Comparison of ENCODE assay signal across 24 cellular contexts in genomic region chr1:40756523-40756922, GRCh38. TPM values are rescaled to one million over a fixed set of nuclear protein-coding genes. Genes with fewer than 3 reads are reported as not detected.
DNase-seq lines count a peak whose midpoint lies in the region; ATAC-seq, FAIRE-seq and TF ChIP-seq lines count a peak whose summit lies in the region.
"Had no signal": no experiment of that assay in that cellular context is flagged by ENCODE, and none has a peak within 500 bp of the region (broad histone marks: within the 10 kb centered on the region; RNA-seq: fewer than 3 reads in every experiment).

No MANE protein-coding gene starts in this region.

- peaks cover 3% of the 10 kb centered on the region for H3K4me1 Mint-ChIP-seq in CD8-positive, alpha-beta T cell (ENCODE audit: low read depth)
- H3K4me1 Mint-ChIP-seq: CD14-positive monocyte had no signal

- TF ChIP-seq EP300 in HepG2 (IDR thresholded peaks at IDR 0.05; ENCODE audit: low read depth in 2 of 2, low read length in 2 of 2) (no peak), HepG2 (CRISPR knock-in tag; IDR thresholded peaks at IDR 0.05; ENCODE audit: borderline replicate concordance) (no peak)

- H3K27ac ChIP-seq in CD8-positive, alpha-beta T cell (ENCODE audit: low read depth, low read length) = no peak overlapping the region
- H3K27ac ChIP-seq in HepG2 (ENCODE audit: extremely low read length, insufficient read depth, low read length) (peak overlapping the region; percentile 89), gastrocnemius medialis (peak overlapping the region; percentile 9 to 84 (median 61))
- H3K27ac ChIP-seq: PC-9 had no signal

- POLR2A ChIA-PET in CD8-positive, alpha-beta T cell (lab: Charles Lee) = interaction anchor here (0.7 kb wide), 1 partner anchor 37 kb away, joined by 3 read pairs; no protein-coding TSS in a partner anchor
- POLR2A ChIA-PET in HepG2 (lab: Yijun Ruan, JAX) = interaction anchor here (1.0 to 4.6 kb wide), 4 partner anchors 26 to 65 kb away, joined by 3 to 91 read pairs (median 24); partner anchors contain the start of gene NFYC

- FAIRE-seq in GM12891 (lab: Jason Lieb, UNC) = peak; percentile 9
- FAIRE-seq in HepG2 (lab: Jason Lieb, UNC) = no peak
- FAIRE-seq: GM18507 had no signal

- no peaks in the 10 kb centered on the region for H4K20me1 ChIP-seq in HepG2 (ENCODE audit: insufficient read depth, low read length)

- 0 out of 2 replicates have a peak overlapping the region, but pooled peaks have one; percentile 4 for H3K4me2 ChIP-seq in HepG2 (ENCODE audit: low read depth, low read length)
- H3K4me2 ChIP-seq: PC-9 had no signal

- peak overlapping the region; percentile 42 for H3K27ac Mint-ChIP-seq in CD8-positive, alpha-beta T cell
- H3K27ac Mint-ChIP-seq: B cell had no signal

- no peak for TF ChIP-seq POLR2A in GM12891 (IDR thresholded peaks at IDR 0.05; ENCODE audit: low read depth, low read length)
- no peak for TF ChIP-seq POLR2A in HepG2 (IDR thresholded peaks at IDR 0.05; ENCODE audit: insufficient read depth in 1 of 2, low read depth in 2 of 2, low read length in 2 of 2)
- no peak for TF ChIP-seq POLR2A in gastrocnemius medialis (IDR thresholded peaks at IDR 0.05)

- no peak overlapping the region for H3K4me3 ChIP-seq in CD8-positive, alpha-beta T cell (ENCODE audit: low read depth, low read length)
- H3K4me3 ChIP-seq in HepG2 (replicated peaks in 1 of 3; ENCODE audit: insufficient read depth in 1 of 3, low read depth in 2 of 3, low read length in 3 of 3) (no peak overlapping the region), gastrocnemius medialis (no peak overlapping the region)
- H3K4me3 ChIP-seq: MG63, PC-9, SJCRH30 had no signal

- BruUV-seq in HepG2 (replicated peaks; lab: Mats Ljungman, UMichigan) = no TSS peak

- no peaks in the 10 kb centered on the region for H3K27me3 Mint-ChIP-seq in CD8-positive, alpha-beta T cell (ENCODE audit: low read depth)
- H3K27me3 Mint-ChIP-seq: B cell had no signal

- 98% methylated on average over 3 of the region's 3 CpGs for WGBS in HepG2 (ENCODE audit: low lambda C conversion rate)

- no peak for TF ChIP-seq RAD21 in HepG2 (CRISPR knock-in tag; IDR thresholded peaks at IDR 0.05)

- H3K4me1 ChIP-seq in CD8-positive, alpha-beta T cell (ENCODE audit: insufficient read depth, low read length) = no peaks in the 10 kb centered on the region
- peaks cover 54% of the 10 kb centered on the region for H3K4me1 ChIP-seq in HepG2 (ENCODE audit: insufficient read depth, low read length)
- peaks cover 34 to 56% of the 10 kb centered on the region in 2 donors for H3K4me1 ChIP-seq in gastrocnemius medialis

- H3K9me3 Mint-ChIP-seq in CD8-positive, alpha-beta T cell = no peaks in the 10 kb centered on the region
- H3K9me3 Mint-ChIP-seq: CD14-positive monocyte had no signal

- intact Hi-C loops in CD8-positive, alpha-beta T cell (cut with DNase I, micrococcal nuclease) = no loop called here
- intact Hi-C loops in HepG2 (cut with micrococcal nuclease; ENCODE audit: unreplicated experiment) (loop anchor here (5.0 kb wide), 1 partner anchor 64 kb away; the partner anchor contains the start of gene NFYC), gastrocnemius medialis (cut with DNase I; ENCODE audit: low total_unique reads) (no loop called here)

- H3K4me3 Mint-ChIP-seq in CD8-positive, alpha-beta T cell = no peak overlapping the region
- H3K4me3 Mint-ChIP-seq: B cell, CD14-positive monocyte had no signal

- peaks cover 2% of the 10 kb centered on the region for H3K79me2 ChIP-seq in HepG2 (ENCODE audit: insufficient read depth, low read length)

- no peak for TF ChIP-seq CTCF in CD8-positive, alpha-beta T cell (IDR thresholded peaks at IDR 0.05)
- no peak for TF ChIP-seq CTCF in HepG2 (CRISPR knock-in tag; IDR thresholded peaks at IDR 0.05)
- no peak for TF ChIP-seq CTCF in gastrocnemius medialis (IDR thresholded peaks at IDR 0.05 in 4 of 5, conservative IDR thresholded peaks at IDR 0.05 in 1 of 5)

- ATAC-seq in CD8-positive, alpha-beta T cell = no peak
- no peak for ATAC-seq in HepG2
- no peak for ATAC-seq in gastrocnemius medialis
- ATAC-seq in HG03460 (IDR thresholded peaks at IDR 0.05; ENCODE audit: unreplicated experiment) = no peak
- ATAC-seq: HCT116, Right ventricle myocardium inferior, SK-N-SH treated with all-trans-retinoic acid at 6 μM for 48 hours had no signal

- DNase-seq in CD8-positive, alpha-beta T cell = no peak
- DNase-seq in GM12891 (ENCODE audit: insufficient read length, low spot score) = no peak
- DNase-seq in HepG2 (ENCODE audit: low spot score) = no peak
- no peak for DNase-seq in gastrocnemius medialis
- no peak for DNase-seq in DMS153 (lab: John Stamatoyannopoulos, UW)
- no peak for DNase-seq in NCI-H526 treated with DMSO at 0.1 percent for 48 hours (lab: John Stamatoyannopoulos, UW)
- DNase-seq: KBM-7, MG63, NCI-H1105 treated with DMSO at 0.1 percent for 48 hours, NCI-H2029, NCI-H446, NCI-H524 treated with DMSO at 0.1 percent for 48 hours, NCI-H82, PC-9, SJCRH30 had no signal

- H3K9me3 ChIP-seq in CD8-positive, alpha-beta T cell (ENCODE audit: low read length) = no peaks in the 10 kb centered on the region
- H3K9me3 ChIP-seq in HepG2 (ENCODE audit: low read length) (no peaks in the 10 kb centered on the region), gastrocnemius medialis (no peaks in the 10 kb centered on the region)
- H3K9me3 ChIP-seq: MG63, SJCRH30 had no signal

- no peaks in the 10 kb centered on the region for H3K27me3 ChIP-seq in CD8-positive, alpha-beta T cell (ENCODE audit: insufficient read depth, low read length)
- H3K27me3 ChIP-seq in HepG2 (ENCODE audit: control insufficient read depth in 1 of 2, insufficient read depth in 2 of 2, low read length in 2 of 2) (no peaks in the 10 kb centered on the region), gastrocnemius medialis (no peaks in the 10 kb centered on the region)
- H3K27me3 ChIP-seq: MG63, SJCRH30 had no signal

- no peak overlapping the region for H3K9ac ChIP-seq in HepG2 (ENCODE audit: insufficient read depth, low read depth, low read length)

- in situ Hi-C loops in HepG2 (cut with HindIII; ENCODE audit: extremely low pct_ligation_motif_present, low pct_unique_long_range_greater_than_20kb) = no loop called here
- in situ Hi-C loops in gastrocnemius medialis (cut with MboI; ENCODE audit: low sequenced_read_pairs in 4 of 4) = no loop called here

- H2AFZ ChIP-seq in HepG2 (ENCODE audit: low read length) = no peak overlapping the region
- H2AFZ ChIP-seq: PC-9 had no signal

- H3K36me3 ChIP-seq in CD8-positive, alpha-beta T cell (ENCODE audit: insufficient read depth, low read length) = peaks cover 60% of the 10 kb centered on the region
- H3K36me3 ChIP-seq in HepG2 (replicated peaks in 1 of 2; ENCODE audit: control insufficient read depth in 1 of 2, insufficient read depth in 2 of 2, low read length in 2 of 2) = peaks cover 22 to 67% of the 10 kb centered on the region in 2 experiments
- peaks cover 0 to 57% of the 10 kb centered on the region in 2 donors for H3K36me3 ChIP-seq in gastrocnemius medialis

- H3K36me3 Mint-ChIP-seq in CD8-positive, alpha-beta T cell = peaks cover 90% of the 10 kb centered on the region

- CTCF ChIA-PET in CD8-positive, alpha-beta T cell (lab: Charles Lee) = interaction anchor here (2.1 to 3.5 kb wide), 2 partner anchors 18 to 94 kb away, joined by 6 to 22 read pairs; no protein-coding TSS in a partner anchor
- CTCF ChIA-PET in HepG2 (lab: Yijun Ruan, JAX; ENCODE audit: low intra/inter-chr PET ratio, low total read pairs) = no interaction called here

TF ChIP-seq in GM12891, 5 proteins besides CTCF, POLR2A, EP300 and RAD21:
- TF ChIP-seq POU2F2 (IDR thresholded peaks at IDR 0.05; ENCODE audit: low read depth, low read length) = no peak
- no peak for TF ChIP-seq SPI1 (IDR thresholded peaks at IDR 0.05; ENCODE audit: low read depth, low read length)
- TF ChIP-seq PAX5 (IDR thresholded peaks at IDR 0.05; ENCODE audit: insufficient read depth, low read length, severe bottlenecking) = no peak
- TF ChIP-seq POLR2AphosphoS5 (IDR thresholded peaks at IDR 0.05; ENCODE audit: low read depth, low read length) = no peak
- TF ChIP-seq TAF1 (IDR thresholded peaks at IDR 0.05; ENCODE audit: low read depth, low read length) = no peak

TF ChIP-seq in HepG2, 621 proteins besides CTCF, POLR2A, EP300 and RAD21 (continues in another document):
- no peak for TF ChIP-seq ZSCAN29 (CRISPR knock-in tag; conservative IDR thresholded peaks at IDR 0.05)
- TF ChIP-seq MAFK (conservative IDR thresholded peaks at IDR 0.05 in 1 of 2, IDR thresholded peaks at IDR 0.05 in 1 of 2; ENCODE audit: low read length in 2 of 2) = peak; percentile 83 to 86
- no peak for TF ChIP-seq ZNF337 (CRISPR knock-in tag; IDR thresholded peaks at IDR 0.05; ENCODE audit: borderline replicate concordance, low read depth)
- no peak for TF ChIP-seq ZMAT3 (CRISPR knock-in tag; conservative IDR thresholded peaks at IDR 0.05)
- TF ChIP-seq MYNN (CRISPR knock-in tag; IDR thresholded peaks at IDR 0.05; ENCODE audit: low read depth) = no peak
- no peak for TF ChIP-seq TEAD2 (CRISPR knock-in tag; IDR thresholded peaks at IDR 0.05)

RNA-seq across cellular contexts. Expression of gene KCNQ4, which starts 27.1 kb away (rescaled TPM):
- total RNA-seq in CD8-positive, alpha-beta T cell = under 1 TPM; 0.31 to 0.35 TPM
- polyA plus RNA-seq in GM12891 (2012; ENCODE audit: low read depth, missing spikeins) = 0.71 TPM
- total RNA-seq in HepG2 (2016; rRNA removed; fragmentation: Illumina TruSeq; extraction: Trizol) = 0.02 TPM in 1 of 2 replicates, not detected in the other
- not detected in 2 replicates for total RNA-seq in HepG2 (2016; cell fraction: cytosol; rRNA removed; fragmentation: Illumina TruSeq; extraction: Trizol; ENCODE audit: low read depth)
- total RNA-seq in HepG2 (2016; cell fraction: insoluble cytoplasmic fraction; rRNA removed; fragmentation: Illumina TruSeq; extraction: Trizol) = not detected in 2 replicates
- not detected in 2 replicates for total RNA-seq in HepG2 (2016; cell fraction: membrane; rRNA removed; fragmentation: Illumina TruSeq; extraction: Trizol)
- total RNA-seq in HepG2 (2016; cell fraction: nucleus; rRNA removed; fragmentation: Illumina TruSeq; extraction: Trizol) = not detected in 2 replicates
- 0.03 and 0.09 TPM in 2 replicates for polyA plus RNA-seq in HepG2 (2011; rRNA removed)
- 0.03 and 0.05 TPM in 2 replicates for polyA plus RNA-seq in HepG2 (2011; cell fraction: cytosol; rRNA removed)
- 0.40 and 0.48 TPM in 2 replicates for polyA plus RNA-seq in HepG2 (2011; cell fraction: nucleus; rRNA removed)
- 0.04 and 0.12 TPM in 2 replicates for polyA plus RNA-seq in HepG2 (2012)
- not detected in 2 replicates for polyA plus RNA-seq in HepG2 (2016; cell fraction: cytosol; fragmentation: Illumina TruSeq; extraction: Trizol; ENCODE audit: low read depth)
- polyA plus RNA-seq in HepG2 (2016; cell fraction: insoluble cytoplasmic fraction; fragmentation: Illumina TruSeq; extraction: Trizol; ENCODE audit: low read depth) = not detected in 2 replicates
- 0.06 TPM in 1 of 2 replicates, not detected in the other for polyA plus RNA-seq in HepG2 (2016; cell fraction: membrane; fragmentation: Illumina TruSeq; extraction: Trizol; ENCODE audit: low read depth)
- polyA plus RNA-seq in HepG2 (2016; cell fraction: nucleus; fragmentation: Illumina TruSeq; extraction: Trizol; ENCODE audit: insufficient read depth, low read depth) = 0.19 and 0.45 TPM in 2 replicates
- polyA minus RNA-seq in HepG2 (2011; rRNA and poly(A)+ RNA removed; ENCODE audit: low replicate concordance) = 0.08 and 0.12 TPM in 2 replicates
- polyA minus RNA-seq in HepG2 (2011; cell fraction: cytosol; rRNA and poly(A)+ RNA removed) = not detected in 2 replicates
- polyA minus RNA-seq in HepG2 (2011; cell fraction: nucleus; rRNA and poly(A)+ RNA removed) = not detected in 2 replicates
- total RNA-seq in gastrocnemius medialis = 1 to 10 TPM; 2.9 to 8.2 (median 3.5) TPM
- total RNA-seq: H4, RPMI7951 had no signal
- polyA plus RNA-seq: CD14-positive monocyte had no signal
